In the genomic region with DNA sequence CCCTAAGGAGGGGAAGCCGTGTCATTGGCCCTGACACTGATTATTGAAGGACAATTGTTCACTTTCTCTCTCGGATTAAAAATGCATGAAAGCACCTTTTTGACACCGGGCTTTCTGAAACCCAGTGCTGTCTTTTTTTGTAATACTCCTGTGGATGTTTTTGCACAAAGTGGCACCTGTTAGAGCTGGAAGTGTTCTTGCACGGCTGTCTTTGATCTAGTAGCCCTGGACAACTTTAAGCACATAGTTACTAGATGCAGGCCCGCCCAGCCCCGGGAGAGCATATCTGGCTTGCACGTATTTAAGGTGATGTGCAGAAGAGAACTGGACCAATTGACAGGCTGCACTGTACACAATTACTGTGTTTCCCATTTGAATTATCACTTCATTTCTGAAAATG, we compare ENCODE assay signal across 1 cellular context.
TF ChIP-seq lines count a peak whose summit lies in the region.

No MANE protein-coding gene starts in this region.

TF ChIP-seq in K562, 482 proteins besides CTCF, POLR2A, EP300 and RAD21 (continued from another document):
- TF ChIP-seq, protein P1, sequence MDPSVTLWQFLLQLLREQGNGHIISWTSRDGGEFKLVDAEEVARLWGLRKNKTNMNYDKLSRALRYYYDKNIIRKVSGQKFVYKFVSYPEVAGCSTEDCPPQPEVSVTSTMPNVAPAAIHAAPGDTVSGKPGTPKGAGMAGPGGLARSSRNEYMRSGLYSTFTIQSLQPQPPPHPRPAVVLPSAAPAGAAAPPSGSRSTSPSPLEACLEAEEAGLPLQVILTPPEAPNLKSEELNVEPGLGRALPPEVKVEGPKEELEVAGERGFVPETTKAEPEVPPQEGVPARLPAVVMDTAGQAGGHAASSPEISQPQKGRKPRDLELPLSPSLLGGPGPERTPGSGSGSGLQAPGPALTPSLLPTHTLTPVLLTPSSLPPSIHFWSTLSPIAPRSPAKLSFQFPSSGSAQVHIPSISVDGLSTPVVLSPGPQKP (CRISPR knock-in tag; IDR thresholded peaks at IDR 0.05) = no peak
- TF ChIP-seq ARID2 (IDR thresholded peaks at IDR 0.05) = no peak
- TF ChIP-seq, protein P2, sequence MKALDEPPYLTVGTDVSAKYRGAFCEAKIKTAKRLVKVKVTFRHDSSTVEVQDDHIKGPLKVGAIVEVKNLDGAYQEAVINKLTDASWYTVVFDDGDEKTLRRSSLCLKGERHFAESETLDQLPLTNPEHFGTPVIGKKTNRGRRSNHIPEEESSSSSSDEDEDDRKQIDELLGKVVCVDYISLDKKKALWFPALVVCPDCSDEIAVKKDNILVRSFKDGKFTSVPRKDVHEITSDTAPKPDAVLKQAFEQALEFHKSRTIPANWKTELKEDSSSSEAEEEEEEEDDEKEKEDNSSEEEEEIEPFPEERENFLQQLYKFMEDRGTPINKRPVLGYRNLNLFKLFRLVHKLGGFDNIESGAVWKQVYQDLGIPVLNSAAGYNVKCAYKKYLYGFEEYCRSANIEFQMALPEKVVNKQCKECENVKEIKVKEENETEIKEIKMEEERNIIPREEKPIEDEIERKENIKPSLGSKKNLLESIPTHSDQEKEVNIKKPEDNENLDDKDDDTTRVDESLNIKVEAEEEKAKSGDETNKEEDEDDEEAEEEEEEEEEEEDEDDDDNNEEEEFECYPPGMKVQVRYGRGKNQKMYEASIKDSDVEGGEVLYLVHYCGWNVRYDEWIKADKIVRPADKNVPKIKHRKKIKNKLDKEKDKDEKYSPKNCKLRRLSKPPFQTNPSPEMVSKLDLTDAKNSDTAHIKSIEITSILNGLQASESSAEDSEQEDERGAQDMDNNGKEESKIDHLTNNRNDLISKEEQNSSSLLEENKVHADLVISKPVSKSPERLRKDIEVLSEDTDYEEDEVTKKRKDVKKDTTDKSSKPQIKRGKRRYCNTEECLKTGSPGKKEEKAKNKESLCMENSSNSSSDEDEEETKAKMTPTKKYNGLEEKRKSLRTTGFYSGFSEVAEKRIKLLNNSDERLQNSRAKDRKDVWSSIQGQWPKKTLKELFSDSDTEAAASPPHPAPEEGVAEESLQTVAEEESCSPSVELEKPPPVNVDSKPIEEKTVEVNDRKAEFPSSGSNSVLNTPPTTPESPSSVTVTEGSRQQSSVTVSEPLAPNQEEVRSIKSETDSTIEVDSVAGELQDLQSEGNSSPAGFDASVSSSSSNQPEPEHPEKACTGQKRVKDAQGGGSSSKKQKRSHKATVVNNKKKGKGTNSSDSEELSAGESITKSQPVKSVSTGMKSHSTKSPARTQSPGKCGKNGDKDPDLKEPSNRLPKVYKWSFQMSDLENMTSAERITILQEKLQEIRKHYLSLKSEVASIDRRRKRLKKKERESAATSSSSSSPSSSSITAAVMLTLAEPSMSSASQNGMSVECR (CRISPR knock-in tag; IDR thresholded peaks at IDR 0.05) = no peak
- no peak for TF ChIP-seq NCOA6 (IDR thresholded peaks at IDR 0.05)
- no peak for TF ChIP-seq STAT5B (CRISPR knock-in tag; IDR thresholded peaks at IDR 0.05)
- TF ChIP-seq ZNF436 (CRISPR knock-in tag; IDR thresholded peaks at IDR 0.05) = no peak
- no peak for TF ChIP-seq CLOCK (CRISPR knock-in tag; IDR thresholded peaks at IDR 0.05; ENCODE audit: borderline replicate concordance)
- TF ChIP-seq NFIX (CRISPR knock-in tag; IDR thresholded peaks at IDR 0.05; ENCODE audit: low read depth) = no peak
- no peak for TF ChIP-seq MCM2 (IDR thresholded peaks at IDR 0.05; ENCODE audit: low read depth)
